ENCODE assay signal across 1 cellular context in the genomic region with DNA sequence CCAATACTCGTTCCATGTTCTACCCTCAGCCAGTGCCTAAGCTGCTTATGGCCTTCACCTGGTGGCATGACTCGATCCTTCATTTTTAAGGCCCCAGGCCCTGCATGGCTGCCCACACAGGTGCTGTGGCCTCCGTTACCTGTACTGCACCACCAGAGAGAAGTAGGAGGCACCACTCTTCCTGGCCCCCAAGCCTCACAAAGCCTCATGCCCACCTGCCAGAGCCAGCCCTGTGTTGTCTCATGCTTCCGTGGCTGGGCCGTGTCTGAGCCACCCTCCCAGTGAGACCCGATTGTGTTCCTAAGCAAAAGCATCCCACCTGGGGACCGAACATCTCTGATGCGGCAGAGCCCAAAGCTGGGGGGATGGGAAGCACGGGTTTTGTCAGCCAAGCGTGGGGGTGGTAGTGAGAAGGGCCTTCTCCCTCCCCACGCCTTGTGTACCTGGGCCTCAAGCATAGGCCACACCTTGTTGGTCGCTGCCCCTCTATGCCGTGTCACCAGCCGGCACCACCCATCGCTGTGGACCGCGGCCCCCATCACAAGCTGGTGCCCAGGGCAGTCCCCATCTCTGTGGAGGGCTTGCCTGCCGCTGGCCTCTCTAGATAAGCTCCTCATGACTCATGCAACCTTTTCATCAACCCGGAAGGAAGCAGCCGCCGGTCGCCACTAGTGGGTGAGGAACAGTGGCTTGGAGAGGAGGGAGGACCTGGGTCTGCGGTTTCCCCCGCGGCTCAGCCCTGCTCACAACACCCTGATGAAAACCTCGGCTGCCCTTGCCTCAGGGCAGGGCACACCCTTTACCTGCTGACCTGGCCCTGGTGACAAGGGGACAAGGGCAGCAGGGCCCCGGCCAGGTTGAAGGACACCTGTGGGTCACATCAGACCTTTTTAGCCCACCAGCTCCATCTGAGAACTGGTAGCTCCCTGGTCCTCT.
TF ChIP-seq lines count a peak whose summit lies in the region.

No MANE protein-coding gene starts in this region.

TF ChIP-seq in A549, 52 proteins besides CTCF, POLR2A, EP300 and RAD21:
- TF ChIP-seq FOSL2 (IDR thresholded peaks at IDR 0.05) (peak; percentile 56; the same call in 1 of the 2 replicates), FOSL2 (CRISPR knock-in tag; IDR thresholded peaks at IDR 0.05) (peak; percentile 93), HOXA7 (CRISPR knock-in tag; IDR thresholded peaks at IDR 0.05) (peak; percentile 65; the same call in 1 of the 2 replicates), EHF (CRISPR knock-in tag; IDR thresholded peaks at IDR 0.05) (no peak), ZFP36 (IDR thresholded peaks at IDR 0.05; ENCODE audit: borderline replicate concordance, partially characterized antibody) (no peak), MAFK (IDR thresholded peaks at IDR 0.05; ENCODE audit: partially characterized antibody) (no peak), ZC3H11A (IDR thresholded peaks at IDR 0.05) (no peak), JUN (IDR thresholded peaks at IDR 0.05) (peak in 1 of 2 experiments; percentile 47; a peak in 3 of 5 replicates), MAZ (IDR thresholded peaks at IDR 0.05; ENCODE audit: borderline replicate concordance, low read depth, low read length) (no peak), RARB (CRISPR knock-in tag; IDR thresholded peaks at IDR 0.05) (peak; percentile 63; the same call in 1 of the 2 replicates), FOXS1 (CRISPR knock-in tag; IDR thresholded peaks at IDR 0.05) (no peak), TP53 (CRISPR knock-in tag; IDR thresholded peaks at IDR 0.05) (peak; percentile 17; the same call in 1 of the 2 replicates), NR3C1 (IDR thresholded peaks at IDR 0.05) (no peak), PHF8 (IDR thresholded peaks at IDR 0.05; ENCODE audit: borderline replicate concordance, low read depth) (no peak), POLR2AphosphoS2 (conservative IDR thresholded peaks at IDR 0.05; ENCODE audit: low read length) (no peak), BHLHE40 (IDR thresholded peaks at IDR 0.05; ENCODE audit: low read depth, low read length) (no peak), ESRRA (IDR thresholded peaks at IDR 0.05; ENCODE audit: borderline replicate concordance, low read length) (no peak), KDM1A (IDR thresholded peaks at IDR 0.05; ENCODE audit: low read depth) (no peak), FOSB (CRISPR knock-in tag; IDR thresholded peaks at IDR 0.05) (no peak), GATA3 (IDR thresholded peaks at IDR 0.05; ENCODE audit: borderline replicate concordance) (peak; percentile 35; the same call in 1 of the 2 replicates), NPAS2 (CRISPR knock-in tag; IDR thresholded peaks at IDR 0.05; ENCODE audit: borderline replicate concordance) (no peak), RFX5 (IDR thresholded peaks at IDR 0.05) (no peak)
- TF ChIP-seq, protein P1, sequence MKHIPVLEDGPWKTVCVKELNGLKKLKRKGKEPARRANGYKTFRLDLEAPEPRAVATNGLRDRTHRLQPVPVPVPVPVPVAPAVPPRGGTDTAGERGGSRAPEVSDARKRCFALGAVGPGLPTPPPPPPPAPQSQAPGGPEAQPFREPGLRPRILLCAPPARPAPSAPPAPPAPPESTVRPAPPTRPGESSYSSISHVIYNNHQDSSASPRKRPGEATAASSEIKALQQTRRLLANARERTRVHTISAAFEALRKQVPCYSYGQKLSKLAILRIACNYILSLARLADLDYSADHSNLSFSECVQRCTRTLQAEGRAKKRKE (CRISPR knock-in tag; IDR thresholded peaks at IDR 0.05; ENCODE audit: low read depth): no peak
- TF ChIP-seq, protein P2, sequence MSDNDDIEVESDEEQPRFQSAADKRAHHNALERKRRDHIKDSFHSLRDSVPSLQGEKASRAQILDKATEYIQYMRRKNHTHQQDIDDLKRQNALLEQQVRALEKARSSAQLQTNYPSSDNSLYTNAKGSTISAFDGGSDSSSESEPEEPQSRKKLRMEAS (IDR thresholded peaks at IDR 0.05): peak; percentile 47
- TF ChIP-seq, protein P3, sequence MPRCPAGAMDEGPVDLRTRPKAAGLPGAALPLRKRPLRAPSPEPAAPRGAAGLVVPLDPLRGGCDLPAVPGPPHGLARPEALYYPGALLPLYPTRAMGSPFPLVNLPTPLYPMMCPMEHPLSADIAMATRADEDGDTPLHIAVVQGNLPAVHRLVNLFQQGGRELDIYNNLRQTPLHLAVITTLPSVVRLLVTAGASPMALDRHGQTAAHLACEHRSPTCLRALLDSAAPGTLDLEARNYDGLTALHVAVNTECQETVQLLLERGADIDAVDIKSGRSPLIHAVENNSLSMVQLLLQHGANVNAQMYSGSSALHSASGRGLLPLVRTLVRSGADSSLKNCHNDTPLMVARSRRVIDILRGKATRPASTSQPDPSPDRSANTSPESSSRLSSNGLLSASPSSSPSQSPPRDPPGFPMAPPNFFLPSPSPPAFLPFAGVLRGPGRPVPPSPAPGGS (IDR thresholded peaks at IDR 0.05): 0 out of 3 replicates have a peak, but pooled peaks have one; percentile 15
- TF ChIP-seq, protein P4, sequence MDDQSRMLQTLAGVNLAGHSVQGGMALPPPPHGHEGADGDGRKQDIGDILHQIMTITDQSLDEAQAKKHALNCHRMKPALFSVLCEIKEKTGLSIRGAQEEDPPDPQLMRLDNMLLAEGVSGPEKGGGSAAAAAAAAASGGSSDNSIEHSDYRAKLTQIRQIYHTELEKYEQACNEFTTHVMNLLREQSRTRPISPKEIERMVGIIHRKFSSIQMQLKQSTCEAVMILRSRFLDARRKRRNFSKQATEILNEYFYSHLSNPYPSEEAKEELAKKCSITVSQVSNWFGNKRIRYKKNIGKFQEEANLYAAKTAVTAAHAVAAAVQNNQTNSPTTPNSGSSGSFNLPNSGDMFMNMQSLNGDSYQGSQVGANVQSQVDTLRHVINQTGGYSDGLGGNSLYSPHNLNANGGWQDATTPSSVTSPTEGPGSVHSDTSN (IDR thresholded peaks at IDR 0.05): no peak
- TF ChIP-seq, protein P5, sequence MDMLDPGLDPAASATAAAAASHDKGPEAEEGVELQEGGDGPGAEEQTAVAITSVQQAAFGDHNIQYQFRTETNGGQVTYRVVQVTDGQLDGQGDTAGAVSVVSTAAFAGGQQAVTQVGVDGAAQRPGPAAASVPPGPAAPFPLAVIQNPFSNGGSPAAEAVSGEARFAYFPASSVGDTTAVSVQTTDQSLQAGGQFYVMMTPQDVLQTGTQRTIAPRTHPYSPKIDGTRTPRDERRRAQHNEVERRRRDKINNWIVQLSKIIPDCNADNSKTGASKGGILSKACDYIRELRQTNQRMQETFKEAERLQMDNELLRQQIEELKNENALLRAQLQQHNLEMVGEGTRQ (IDR thresholded peaks at IDR 0.05): no peak
